8 cellular contexts compared by ENCODE assay signal in genomic region chr2:169827272-169828140, GRCh38. TPM values are rescaled to one million over a fixed set of nuclear protein-coding genes. Genes with fewer than 3 reads are reported as not detected.
DNase-seq lines count a peak whose midpoint lies in the region; ATAC-seq and TF ChIP-seq lines count a peak whose summit lies in the region.

TSS of gene UBR3 (plus strand) at chr2:169827454. CDS start at chr2:169827508, 54 bp downstream.

- H3K9me3 ChIP-seq in adipocyte (ENCODE audit: control insufficient read depth, low read length) (no peaks in the 10 kb centered on the region), cardiac muscle cell (ENCODE audit: low read depth) (no peaks in the 10 kb centered on the region), trophoblast cell (ENCODE audit: insufficient read depth, low read depth, low read length) (no peaks in the 10 kb centered on the region), tibial nerve (no peaks in the 10 kb centered on the region)

- H3K27me3 ChIP-seq in adipocyte (replicated peaks; ENCODE audit: control insufficient read depth, insufficient read depth, low read length) (no peaks in the 10 kb centered on the region), cardiac muscle cell (no peaks in the 10 kb centered on the region), trophoblast cell (ENCODE audit: insufficient read depth, low read length) (no peaks in the 10 kb centered on the region), tibial nerve (no peaks in the 10 kb centered on the region)

- TF ChIP-seq CTCF in GM12865 (IDR thresholded peaks at IDR 0.05; ENCODE audit: insufficient read depth, low read depth, low read length, missing control alignments) (no peak), cardiac muscle cell (IDR thresholded peaks at IDR 0.05; ENCODE audit: low read depth, low read length) (no peak), tibial nerve (IDR thresholded peaks at IDR 0.05) (peak in 3 of 5 experiments; percentile 21 to 48 (median 26))

- H3K79me1 ChIP-seq in trophoblast cell (ENCODE audit: low read length) = peaks cover 10% of the 10 kb centered on the region

- peak within 1 kb of the TSS; percentile 41 for H3K14ac ChIP-seq in trophoblast cell (ENCODE audit: low read length)

- H3K9ac ChIP-seq in adipocyte (ENCODE audit: low read length) (peak within 1 kb of the TSS; percentile 97), trophoblast cell (ENCODE audit: low read length) (peak within 1 kb of the TSS; percentile 88)

- H3K23ac ChIP-seq in trophoblast cell (ENCODE audit: low read length) = no peak within 1 kb of the TSS

- no peak within 1 kb of the TSS for H2BK12ac ChIP-seq in trophoblast cell (ENCODE audit: low read length)

- peak within 1 kb of the TSS; percentile 30 for H4K91ac ChIP-seq in trophoblast cell (ENCODE audit: low read depth, low read length)

- H3K27ac ChIP-seq in cardiac muscle cell (peak within 1 kb of the TSS; percentile 90), trophoblast cell (ENCODE audit: low read depth, low read length) (peak within 1 kb of the TSS; percentile 65), tibial nerve (peak within 1 kb of the TSS; percentile 75 to 95 (median 90))

- H4K12ac ChIP-seq in trophoblast cell (ENCODE audit: low read depth, low read length) = peak within 1 kb of the TSS; percentile 70

- peak within 1 kb of the TSS; percentile 29 for H2BK5ac ChIP-seq in trophoblast cell (ENCODE audit: low read depth, low read length, poor library complexity)

- no peak within 1 kb of the TSS for H2AK5ac ChIP-seq in trophoblast cell (ENCODE audit: low read length)

- TF ChIP-seq EP300 in tibial nerve (IDR thresholded peaks at IDR 0.05) = peak in 1 of 2 donors; percentile 90

- H2AFZ ChIP-seq in trophoblast cell (ENCODE audit: insufficient read depth, low read length, poor library complexity) = peak within 1 kb of the TSS; percentile 68

- H3K4me2 ChIP-seq in trophoblast cell (ENCODE audit: low read length) = peak within 1 kb of the TSS; percentile 96

- TF ChIP-seq POLR2A in tibial nerve (IDR thresholded peaks at IDR 0.05) = peak; percentile 69 to 90

- peak; percentile 87 for ATAC-seq in HG02642 (IDR thresholded peaks at IDR 0.05; ENCODE audit: poor library complexity, unreplicated experiment)

- peak within 1 kb of the TSS; percentile 44 for H4K8ac ChIP-seq in trophoblast cell (ENCODE audit: low read depth, low read length)

- peak; percentile 94 for DNase-seq in GM12865 (ENCODE audit: low read depth)
- peak; percentile 83 for DNase-seq in NCI-H1105 treated with DMSO at 0.1 percent for 48 hours (lab: John Stamatoyannopoulos, UW)
- peak; percentile 87 for DNase-seq in T follicular helper cell (ENCODE audit: low read depth)
- peak; percentile 98 for DNase-seq in adipocyte (ENCODE audit: low read depth)
- peak; percentile 95 to 96 for DNase-seq in cardiac muscle cell (ENCODE audit: low read depth in 1 of 2, low spot score in 1 of 2)
- peak; percentile 90 to 96 for DNase-seq in trophoblast cell
- DNase-seq in tibial nerve (ENCODE audit: low spot score in 2 of 2) = peak; percentile 88 to 89

- WGBS in trophoblast cell (ENCODE audit: extremely low coverage, insufficient coverage, insufficient read length) = no CpG with 5 or more reads among the region's 104 CpGs
- 0% methylated on average over 29 to 71 of the region's 104 CpGs for WGBS in tibial nerve, 2 donors

- peaks cover 8% of the 10 kb centered on the region for H3K79me2 ChIP-seq in trophoblast cell (ENCODE audit: control insufficient read depth, insufficient read depth, low read length, poor library complexity)

- H3K4me1 ChIP-seq in adipocyte (ENCODE audit: control insufficient read depth, insufficient read depth, low read length) = peaks cover 51% of the 10 kb centered on the region
- peaks cover 32% of the 10 kb centered on the region for H3K4me1 ChIP-seq in cardiac muscle cell (ENCODE audit: low read depth)
- peaks cover 3% of the 10 kb centered on the region in 2 experiments for H3K4me1 ChIP-seq in trophoblast cell (ENCODE audit: control insufficient read depth in 1 of 2, insufficient read depth in 2 of 2, low read length in 2 of 2)
- H3K4me1 ChIP-seq in tibial nerve = peaks cover 0 to 66% (median 41%) of the 10 kb centered on the region in 4 donors

- H3K36me3 ChIP-seq in adipocyte (ENCODE audit: control insufficient read depth, insufficient read depth, low read length, severe bottlenecking) (no peaks in the 10 kb centered on the region), cardiac muscle cell (no peaks in the 10 kb centered on the region), trophoblast cell (ENCODE audit: control insufficient read depth in 1 of 2, insufficient read depth in 2 of 2, low read length in 2 of 2) (no peaks in the 10 kb centered on the region), tibial nerve (no peaks in the 10 kb centered on the region)

- peak within 1 kb of the TSS; percentile 32 for H3K4ac ChIP-seq in trophoblast cell (ENCODE audit: low read depth, low read length)

- H3K18ac ChIP-seq in trophoblast cell (ENCODE audit: low read length) = peak within 1 kb of the TSS; percentile 71

- H3K4me3 ChIP-seq in GM12865 (ENCODE audit: low read depth, low read length) (peak within 1 kb of the TSS; percentile 61), adipocyte (ENCODE audit: low read length) (peak within 1 kb of the TSS; percentile 98), cardiac muscle cell (peak within 1 kb of the TSS; percentile 85), trophoblast cell (ENCODE audit: low read depth, low read length) (peak within 1 kb of the TSS; percentile 96), tibial nerve (peak within 1 kb of the TSS; percentile 67 to 97 (median 88))

- peak within 1 kb of the TSS; percentile 4 for H2BK120ac ChIP-seq in trophoblast cell (ENCODE audit: insufficient read depth, low read length, poor library complexity)

RNA-seq across cellular contexts. Expression of gene UBR3, which starts in this region (rescaled TPM):
- total RNA-seq in cardiac muscle cell (31.8 and 53.1 TPM in 2 replicates), tibial nerve (100 to 1,000 TPM in 1 of 4 donors, 10 to 100 TPM in 3; 87.4 to 101 (median 97.3) TPM)
- 18.7 and 26.1 TPM in 2 replicates for polyA plus RNA-seq in cardiac muscle cell
- polyA plus RNA-seq in trophoblast cell (2013) = 18.4 and 19.9 TPM in 2 replicates

Comparison
In these comparisons a context has a peak if more than half of its experiments do, and no peak if none do; other contexts are left out.
1. Peak in every context shown above with its lines: DNase-seq, ATAC-seq, H3K4me3 ChIP-seq and H3K27ac ChIP-seq.
2. CTCF ChIP-seq: peak in tibial nerve (3 of 5); none in GM12865 (single experiment) and cardiac muscle cell (single experiment).